Comparison of ENCODE assay signal across 8 cellular contexts in the genomic region with DNA sequence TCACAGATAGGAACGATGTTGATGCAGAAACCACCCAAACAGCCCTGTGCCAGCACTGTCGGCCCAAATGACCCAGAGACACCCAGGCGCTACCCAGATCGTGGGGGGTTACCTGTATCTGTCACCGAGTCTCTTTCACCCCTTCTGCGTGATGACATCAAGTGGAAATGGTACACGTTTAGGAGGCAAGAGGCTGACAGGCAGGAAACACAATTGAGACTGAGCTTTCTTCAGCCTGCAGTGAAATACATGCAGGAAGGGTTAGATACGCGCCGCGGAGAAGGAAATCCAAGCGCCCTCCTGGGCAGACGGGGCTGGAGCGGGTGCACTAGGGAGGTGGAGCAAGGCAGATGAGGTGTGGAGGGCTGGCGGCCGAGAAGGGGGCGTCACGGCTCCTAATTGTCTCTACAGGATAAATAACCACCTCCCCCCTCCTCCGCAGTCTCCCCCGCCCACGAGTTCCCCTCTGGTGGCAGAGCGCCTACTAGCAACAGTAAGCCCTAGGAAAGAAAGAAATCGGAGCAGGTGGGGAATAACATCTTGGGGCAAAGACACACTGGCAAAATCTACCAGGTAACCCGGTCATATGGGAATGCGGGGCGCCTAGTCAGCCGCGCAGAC.
DNase-seq lines count a peak whose midpoint lies in the region; ATAC-seq and TF ChIP-seq lines count a peak whose summit lies in the region.

A gene with protein sequence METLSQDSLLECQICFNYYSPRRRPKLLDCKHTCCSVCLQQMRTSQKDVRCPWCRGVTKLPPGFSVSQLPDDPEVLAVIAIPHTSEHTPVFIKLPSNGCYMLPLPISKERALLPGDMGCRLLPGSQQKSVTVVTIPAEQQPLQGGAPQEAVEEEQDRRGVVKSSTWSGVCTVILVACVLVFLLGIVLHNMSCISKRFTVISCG (minus strand): TSS at position 325 of the 621 bp plus-strand sequence. CDS start 76,544 bp downstream, outside the sequence.

- H3K27ac Mint-ChIP-seq in T-helper 1 cell treated with Interleukin-12 subunit alpha and Interleukin-12 subunit beta and Interleukin-4 antibody, amounts not matched to agents 30 μg/mL and 1 μg/mL, for 36 hours, result no peak within 1 kb of the TSS

- H3K4me3 Mint-ChIP-seq in T-helper 1 cell treated with Interleukin-12 subunit alpha and Interleukin-12 subunit beta and Interleukin-4 antibody, amounts not matched to agents 30 μg/mL and 1 μg/mL, for 36 hours, result peak within 1 kb of the TSS; percentile 82

- no peak for ATAC-seq in GM18861 (IDR thresholded peaks at IDR 0.05; ENCODE audit: unreplicated experiment)

- no peaks in the 10 kb centered on the region for H3K36me3 Mint-ChIP-seq in T-helper 1 cell treated with Interleukin-12 subunit alpha and Interleukin-12 subunit beta and Interleukin-4 antibody, amounts not matched to agents 30 μg/mL and 1 μg/mL, for 36 hours (ENCODE audit: low read depth)

- peaks cover 66% of the 10 kb centered on the region for H3K27me3 Mint-ChIP-seq in T-helper 1 cell treated with Interleukin-12 subunit alpha and Interleukin-12 subunit beta and Interleukin-4 antibody, amounts not matched to agents 30 μg/mL and 1 μg/mL, for 36 hours (ENCODE audit: low read depth)

- peak within 1 kb of the TSS; percentile 79 for H3K4me3 ChIP-seq in choroid plexus epithelial cell (ENCODE audit: low read depth, low read length)

- peak; percentile 51 for TF ChIP-seq CTCF in choroid plexus epithelial cell (conservative IDR thresholded peaks at IDR 0.05; ENCODE audit: low read depth, low read length)

- DNase-seq in NCI-H524 (lab: John Stamatoyannopoulos, UW) (peak; percentile 62 to 76), NCI-H524 treated with DMSO at 0.1 percent for 48 hours (lab: John Stamatoyannopoulos, UW) (no peak), choroid plexus epithelial cell (ENCODE audit: low read depth) (peak; percentile 46), kidney tubule cell (ENCODE audit: low spot score) (peak; percentile 21), GF-D8 (lab: John Stamatoyannopoulos, UW) (no peak)
- peak; percentile 2 for DNase-seq in stimulated activated CD4-positive, alpha-beta T cell treated with anti-CD3 and anti-CD28 coated beads, Interleukin-1b, Interleukin-23, amount 100 ng/mL, for 48 hours

- peaks cover 13% of the 10 kb centered on the region for H3K4me1 Mint-ChIP-seq in T-helper 1 cell treated with Interleukin-12 subunit alpha and Interleukin-12 subunit beta and Interleukin-4 antibody, amounts not matched to agents 30 μg/mL and 1 μg/mL, for 36 hours (ENCODE audit: low read depth)

- H3K9me3 Mint-ChIP-seq in T-helper 1 cell treated with Interleukin-12 subunit alpha and Interleukin-12 subunit beta and Interleukin-4 antibody, amounts not matched to agents 30 μg/mL and 1 μg/mL, for 36 hours, result no peaks in the 10 kb centered on the region

Comparison
In these comparisons a context has a peak if more than half of its experiments do, and no peak if none do; other contexts are left out.
1. DNase-seq: peak in NCI-H524 (2 of 2), choroid plexus epithelial cell (single experiment), kidney tubule cell (single experiment) and stimulated activated CD4-positive, alpha-beta T cell treated with anti-CD3 and anti-CD28 coated beads, Interleukin-1b, Interleukin-23, amount 100 ng/mL, for 48 hours (single experiment); none in NCI-H524 treated with DMSO at 0.1 percent for 48 hours (single experiment) and GF-D8 (single experiment).